Comparison of ENCODE assay signal across 28 cellular contexts in the genomic region with DNA sequence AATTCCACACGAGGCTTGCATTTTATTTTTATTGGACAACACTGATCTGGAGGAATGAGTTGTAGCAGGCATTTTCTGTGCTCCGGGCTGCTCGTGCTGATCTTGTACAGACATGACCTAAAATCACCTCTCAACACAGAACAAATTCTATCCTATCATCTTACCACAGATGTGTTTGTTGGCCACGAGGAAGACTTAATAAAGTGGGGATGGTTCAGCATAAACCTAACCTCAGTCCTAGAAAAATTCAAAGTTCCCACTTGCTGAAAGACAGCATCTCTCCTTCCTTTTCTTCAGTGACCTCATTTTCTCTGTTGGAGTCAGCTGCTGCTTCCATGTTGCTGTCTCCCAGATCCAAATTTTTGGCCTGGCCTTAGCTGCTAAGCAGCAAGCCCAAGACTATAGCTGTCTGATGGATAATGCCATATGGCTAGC. TPM values are rescaled to one million over a fixed set of nuclear protein-coding genes. Genes with fewer than 3 reads are reported as not detected.
DNase-seq lines count a peak whose midpoint lies in the region; ATAC-seq and TF ChIP-seq lines count a peak whose summit lies in the region.
"Had no signal": no experiment of that assay in that cellular context is flagged by ENCODE, and none has a peak within 500 bp of the region (broad histone marks: within the 10 kb centered on the region; RNA-seq: fewer than 3 reads in every experiment).

No MANE protein-coding gene starts in this region.

- no peak overlapping the region for H3K4me3 ChIP-seq in muscle layer of duodenum (ENCODE audit: low read depth in 1 of 2, low read length in 2 of 2)
- no peak overlapping the region for H3K4me3 ChIP-seq in body of pancreas
- no peak overlapping the region for H3K4me3 ChIP-seq in neuronal stem cell (ENCODE audit: low read length in 2 of 2)
- H3K4me3 ChIP-seq: BLaER1, ovary, SK-N-MC, smooth muscle cell, upper lobe of right lung had no signal

- no peak overlapping the region for H2AFZ ChIP-seq in neuronal stem cell (ENCODE audit: low read length)

- peaks cover 2% of the 10 kb centered on the region for H3K27me3 Mint-ChIP-seq in chondrocyte (ENCODE audit: low read depth)
- H3K27me3 Mint-ChIP-seq: brain; dendritic cell treated with granulocyte-macrophage colony-stimulating factor and Interleukin-4, amounts not matched to agents 40 ng/mL and 50 ng/mL, for 4 days had no signal

- TF ChIP-seq CTCF in chondrocyte (IDR thresholded peaks at IDR 0.05) (no peak), body of pancreas (IDR thresholded peaks at IDR 0.05) (no peak)

- H3K14ac ChIP-seq in neuronal stem cell (ENCODE audit: low read length) = no peak overlapping the region

- no peak overlapping the region for H2BK5ac ChIP-seq in neuronal stem cell (ENCODE audit: low read length)

- no peaks in the 10 kb centered on the region for H3K9me3 ChIP-seq in muscle layer of duodenum (ENCODE audit: control insufficient read depth in 1 of 2, low read length in 2 of 2)
- H3K9me3 ChIP-seq in body of pancreas = no peaks in the 10 kb centered on the region
- H3K9me3 ChIP-seq in neuronal stem cell (replicated peaks in 1 of 2; ENCODE audit: control insufficient read depth in 2 of 2, insufficient read depth in 1 of 2, low read depth in 1 of 2, low read length in 2 of 2) = no peaks in the 10 kb centered on the region
- H3K9me3 ChIP-seq: BLaER1, ovary, upper lobe of right lung had no signal

- H3K36me3 Mint-ChIP-seq in chondrocyte (ENCODE audit: low read depth) = no peaks in the 10 kb centered on the region
- H3K36me3 Mint-ChIP-seq: brain had no signal

- no peak overlapping the region for H2BK15ac ChIP-seq in neuronal stem cell (ENCODE audit: low read length)

- no peak overlapping the region for H3K4ac ChIP-seq in neuronal stem cell (ENCODE audit: low read length)

- no peak overlapping the region for H3K9ac ChIP-seq in neuronal stem cell (ENCODE audit: low read depth, low read length, poor library complexity)
- H3K9ac ChIP-seq: BLaER1 had no signal

- no peak overlapping the region for H2AK5ac ChIP-seq in neuronal stem cell (ENCODE audit: low read depth, low read length)

- intact Hi-C loops in body of pancreas (cut with DNase I) = no loop called here

- no peaks in the 10 kb centered on the region for H3K4me1 ChIP-seq in muscle layer of duodenum (ENCODE audit: control insufficient read depth in 1 of 2, insufficient read depth in 2 of 2, low read length in 2 of 2)
- H3K4me1 ChIP-seq in body of pancreas = no peaks in the 10 kb centered on the region
- no peaks in the 10 kb centered on the region for H3K4me1 ChIP-seq in neuronal stem cell (ENCODE audit: control insufficient read depth in 2 of 2, insufficient read depth in 1 of 2, low read depth in 1 of 2, low read length in 2 of 2)
- H3K4me1 ChIP-seq: BLaER1, upper lobe of right lung had no signal

- peak overlapping the region; percentile 26 for H3K27ac ChIP-seq in muscle layer of duodenum (ENCODE audit: low read length)
- no peak overlapping the region for H3K27ac ChIP-seq in body of pancreas
- no peak overlapping the region for H3K27ac ChIP-seq in neuronal stem cell (replicated peaks; ENCODE audit: low read length)
- H3K27ac ChIP-seq: BLaER1, ovary, SK-N-MC, upper lobe of right lung had no signal

- H4K91ac ChIP-seq in neuronal stem cell (ENCODE audit: low read depth, low read length, poor library complexity) = no peak overlapping the region

- H3K23ac ChIP-seq in neuronal stem cell (ENCODE audit: low read depth, low read length, poor library complexity) = no peak overlapping the region

- H2BK120ac ChIP-seq in neuronal stem cell (ENCODE audit: low read depth, low read length) = no peak overlapping the region

- no peak overlapping the region for H3K4me3 Mint-ChIP-seq in chondrocyte (ENCODE audit: unreplicated experiment)
- H3K4me3 Mint-ChIP-seq: activated T-cell treated with anti-CD3 and anti-CD28 coated beads, Interleukin-2, amount 50 U/mL, for 72 hours; brain; dendritic cell treated with granulocyte-macrophage colony-stimulating factor and Interleukin-4, amounts not matched to agents 40 ng/mL and 50 ng/mL, for 4 days had no signal

- H3K18ac ChIP-seq in neuronal stem cell (ENCODE audit: low read length) = no peak overlapping the region

- H2BK12ac ChIP-seq in neuronal stem cell (ENCODE audit: low read length) = no peak overlapping the region

- no peak overlapping the region for H3K4me2 ChIP-seq in neuronal stem cell (ENCODE audit: insufficient read depth, low read length, poor library complexity, severe bottlenecking)
- H3K4me2 ChIP-seq: BLaER1, smooth muscle cell had no signal

- no peaks in the 10 kb centered on the region for H3K79me1 ChIP-seq in neuronal stem cell (ENCODE audit: low read depth, low read length)

- peak overlapping the region; percentile 60 for H3K27ac Mint-ChIP-seq in chondrocyte (ENCODE audit: unreplicated experiment)
- H3K27ac Mint-ChIP-seq: activated T-cell treated with anti-CD3 and anti-CD28 coated beads, Interleukin-2, amount 50 U/mL, for 72 hours; brain; dendritic cell treated with granulocyte-macrophage colony-stimulating factor and Interleukin-4, amounts not matched to agents 40 ng/mL and 50 ng/mL, for 4 days had no signal

- no peak overlapping the region for H4K8ac ChIP-seq in neuronal stem cell (ENCODE audit: low read depth, low read length)

- ATAC-seq in body of pancreas = no peak
- ATAC-seq: activated T-cell treated with anti-CD3 and anti-CD28 coated beads, Interleukin-2, amount 50 U/mL, for 72 hours; upper lobe of right lung had no signal

- H3K27me3 ChIP-seq in muscle layer of duodenum (ENCODE audit: low read depth, low read length) = no peaks in the 10 kb centered on the region
- no peaks in the 10 kb centered on the region for H3K27me3 ChIP-seq in body of pancreas
- H3K27me3 ChIP-seq in neuronal stem cell (ENCODE audit: control insufficient read depth in 3 of 3, insufficient read depth in 3 of 3, low read depth in 1 of 3, low read length in 3 of 3) = no peaks in the 10 kb centered on the region
- H3K27me3 ChIP-seq: BLaER1, ovary, upper lobe of right lung had no signal

- H3K36me3 ChIP-seq in muscle layer of duodenum (ENCODE audit: control insufficient read depth in 1 of 2, insufficient read depth in 2 of 2, low read length in 2 of 2) (no peaks in the 10 kb centered on the region), body of pancreas (replicated peaks in 1 of 2; ENCODE audit: insufficient read depth in 1 of 2, low read depth in 2 of 2) (no peaks in the 10 kb centered on the region), neuronal stem cell (replicated peaks in 1 of 2; ENCODE audit: control insufficient read depth in 2 of 2, insufficient read depth in 2 of 2, low read length in 2 of 2) (peaks cover 0 to 1% of the 10 kb centered on the region in 2 donors)
- H3K36me3 ChIP-seq: BLaER1, ovary, upper lobe of right lung had no signal

- TF ChIP-seq POLR2A in body of pancreas (IDR thresholded peaks at IDR 0.05) = no peak

- peak; percentile 20 for DNase-seq in NCI-H82 (lab: John Stamatoyannopoulos, UW)
- no peak for DNase-seq in NCI-H82 treated with DMSO at 0.1 percent for 48 hours (lab: John Stamatoyannopoulos, UW; ENCODE audit: unreplicated experiment)
- no peak for DNase-seq in chondrocyte (ENCODE audit: low spot score)
- peak; percentile 7 for DNase-seq in smooth muscle cell of the brain vasculature (ENCODE audit: low read depth, low spot score)
- no peak for DNase-seq in HuH-7 (ENCODE audit: low spot score)
- no peak for DNase-seq in body of pancreas
- DNase-seq in neuronal stem cell (ENCODE audit: low spot score) = no peak
- DNase-seq: 8988T; activated CD4-positive, alpha-beta T cell treated with anti-CD3 and anti-CD28 coated beads for 1 hour; activated CD8-positive, alpha-beta memory T cell treated with anti-CD3 and anti-CD28 coated beads for 24 hours; activated naive CD4-positive, alpha-beta T cell treated with anti-CD3 and anti-CD28 coated beads, Interleukin-2, amount 50 U/mL, for 16 hours; activated T-cell treated with anti-CD3 and anti-CD28 coated beads, Interleukin-2, amount 50 U/mL, for 72 hours; GDM1; GOT3; head of caudate nucleus; KG1; NCI-H1048; NCI-H2081 treated with DMSO at 0.1 percent for 48 hours; NCI-H526; ovary; stimulated activated CD4-positive, alpha-beta T cell treated with anti-CD3 and anti-CD28 coated beads, Interleukin-4, amount 100 ng/mL, for 24 hours; upper lobe of right lung had no signal

- no peaks in the 10 kb centered on the region for H3K9me3 Mint-ChIP-seq in chondrocyte (ENCODE audit: low read depth)
- H3K9me3 Mint-ChIP-seq: activated T-cell treated with anti-CD3 and anti-CD28 coated beads, Interleukin-2, amount 50 U/mL, for 72 hours; brain; dendritic cell treated with granulocyte-macrophage colony-stimulating factor and Interleukin-4, amounts not matched to agents 40 ng/mL and 50 ng/mL, for 4 days had no signal

- H3K4me1 Mint-ChIP-seq in chondrocyte (ENCODE audit: low read depth) = peaks cover 10% of the 10 kb centered on the region
- H3K4me1 Mint-ChIP-seq: brain had no signal

- 71 to 74% methylated on average over 4 of the region's 4 CpGs for WGBS in body of pancreas, 2 donors
- no CpG with 5 or more reads among the region's 4 CpGs for WGBS in neuronal stem cell (ENCODE audit: extremely low coverage in 2 of 2, insufficient read length in 2 of 2, insufficient replicate concordance in 1 of 2), 2 donors

RNA-seq across cellular contexts. Expression of gene RBKS, which starts 45.3 kb away (rescaled TPM):
- 0.45 to 1.3 TPM (median 0.49 TPM) in 3 replicates for total RNA-seq in chondrocyte
- total RNA-seq in body of pancreas = 1 to 10 TPM; 1.0 to 7.6 TPM
- polyA plus RNA-seq in neuronal stem cell (2013, experiment 1 of 2) = 2.4 TPM
- 2.5 TPM for polyA plus RNA-seq in neuronal stem cell (2013, experiment 2 of 2)

RNA-seq across cellular contexts. Expression of gene BABAM2, which starts 45.7 kb away (rescaled TPM):
- total RNA-seq in chondrocyte = 33.0 to 34.0 TPM (median 33.9 TPM) in 3 replicates
- total RNA-seq in body of pancreas = 10 to 100 TPM; 20.5 to 22.4 TPM
- polyA plus RNA-seq in neuronal stem cell (2013, experiment 1 of 2) = 30.8 TPM
- 29.5 TPM for polyA plus RNA-seq in neuronal stem cell (2013, experiment 2 of 2)

Comparison
In these comparisons a context has a peak if more than half of its experiments do, and no peak if none do; other contexts are left out.
1. DNase-seq: peak in NCI-H82 (single experiment) and smooth muscle cell of the brain vasculature (single experiment); none in NCI-H82 treated with DMSO at 0.1 percent for 48 hours (single experiment), chondrocyte (single experiment), HuH-7 (single experiment), body of pancreas (0 of 4) and neuronal stem cell (single experiment).